Comparison of ENCODE assay signal across 10 cellular contexts in the genomic region with DNA sequence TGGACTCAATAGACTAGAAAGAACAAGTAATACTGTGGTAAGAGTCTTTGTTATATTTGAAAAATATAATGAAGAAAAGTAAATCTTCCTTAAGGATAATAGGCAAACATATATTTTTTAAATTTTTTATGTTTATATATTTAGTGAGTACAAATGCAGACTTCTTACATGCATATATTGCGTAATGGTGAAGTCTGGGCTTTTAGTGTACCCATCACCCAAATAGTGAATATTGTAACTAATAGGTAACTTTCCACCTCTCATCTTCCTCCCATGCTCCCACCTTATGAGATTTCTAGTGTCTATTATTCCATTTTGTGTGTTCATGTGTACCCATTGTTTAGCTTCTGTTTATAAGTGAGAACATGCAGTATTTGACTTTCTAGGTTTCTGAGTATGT.
"Had no signal": no experiment of that assay in that cellular context is flagged by ENCODE, and none has a peak within 500 bp of the region (broad histone marks: within the 10 kb centered on the region; RNA-seq: fewer than 3 reads in every experiment).

No MANE protein-coding gene starts in this region.

- ATAC-seq: GM23338, HCT116 had no signal

- FAIRE-seq: H54 had no signal

- H3K9ac ChIP-seq: GM23248 had no signal

- H3K27ac ChIP-seq: GM23248 had no signal

- H3K4me2 ChIP-seq: GM23338 had no signal

- H3K4me3 ChIP-seq: GM23248, GM23338, HAP-1 had no signal

- H3K9me3 ChIP-seq: HAP-1 had no signal

- H3K4me1 ChIP-seq: HAP-1 had no signal

- H2AFZ ChIP-seq: GM23248, GM23338 had no signal

- DNase-seq: GM23248, GOT3, H7, H9, HCEC 1CT, HFFc6 had no signal

- H3K36me3 ChIP-seq: HAP-1 had no signal
